ENCODE assay signal across 24 cellular contexts in the genomic region with DNA sequence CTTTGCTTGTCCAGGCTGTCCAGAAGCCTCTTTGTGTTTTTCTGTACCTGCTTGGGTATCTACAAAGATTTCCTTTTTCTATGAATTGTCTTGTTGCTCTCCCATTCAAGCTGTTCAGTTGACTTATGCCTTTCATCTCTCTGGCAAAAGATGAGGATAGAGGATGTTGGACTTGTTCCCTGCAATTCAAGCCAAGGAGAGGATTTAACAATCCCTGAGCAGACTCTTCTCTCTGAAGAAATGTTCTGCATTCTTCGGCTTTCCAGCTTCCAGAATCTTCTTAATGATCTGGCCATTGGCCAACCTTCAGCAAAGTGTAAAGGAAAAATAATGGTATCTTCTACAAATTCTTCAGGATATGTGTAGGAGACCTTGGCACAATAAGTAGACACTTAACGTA.
"Had no signal": no experiment of that assay in that cellular context is flagged by ENCODE, and none has a peak within 500 bp of the region (broad histone marks: within the 10 kb centered on the region; RNA-seq: fewer than 3 reads in every experiment).

No MANE protein-coding gene starts in this region.

- H3K4me3 ChIP-seq: gastrocnemius medialis, pancreas, tibial nerve had no signal

- DNase-seq: activated CD4-positive, alpha-beta T cell treated with anti-CD3 and anti-CD28 coated beads for 48 hours; activated CD4-positive, alpha-beta T cell treated with anti-CD3 and anti-CD28 coated beads, Interleukin-2, amount 50 U/mL, for 48 hours; activated CD8-positive, alpha-beta memory T cell treated with anti-CD3 and anti-CD28 coated beads, Interleukin-2, amount 50 U/mL, for 4 hours; activated gamma-delta T cell; activated naive CD4-positive, alpha-beta T cell treated with anti-CD3 and anti-CD28 coated beads, Interleukin-2, amount 10 ng/mL, durations not matched to agents 7 days and 5 days; activated naive CD8-positive, alpha-beta T cell treated with anti-CD3 and anti-CD28 coated beads, Interleukin-2, amount 10 ng/mL, durations not matched to agents 7 days and 5 days; activated T-cell treated with anti-CD3 and anti-CD28 coated beads, Interleukin-2, amount 50 U/mL, for 24 hours; central memory CD4-positive, alpha-beta T cell; endodermal cell; gastrocnemius medialis; glutamatergic neuron; hippocampal formation; left cardiac atrium; naive thymus-derived CD8-positive, alpha-beta T cell; nucleus accumbens; pancreas; right cardiac atrium; stimulated activated CD4-positive, alpha-beta T cell treated with anti-CD3 and anti-CD28 coated beads, Interleukin-15, amount 100 ng/mL, for 24 hours; stimulated activated CD4-positive, alpha-beta T cell treated with anti-CD3 and anti-CD28 coated beads, Interleukin-2, amount 100 ng/mL, for 24 hours; stimulated activated naive CD4-positive, alpha-beta T cell; T-helper 17 cell; T1000; WERI-Rb-1 had no signal

- H3K27me3 ChIP-seq: gastrocnemius medialis, pancreas, tibial nerve had no signal

- H3K4me1 ChIP-seq: pancreas, tibial nerve had no signal

- H3K36me3 ChIP-seq: gastrocnemius medialis, pancreas, tibial nerve, WERI-Rb-1 had no signal

- H3K27ac ChIP-seq: gastrocnemius medialis, pancreas, tibial nerve, WERI-Rb-1 had no signal

- H3K9me3 ChIP-seq: gastrocnemius medialis, pancreas, tibial nerve had no signal
